ENCODE assay signal across 8 cellular contexts in the genomic region with DNA sequence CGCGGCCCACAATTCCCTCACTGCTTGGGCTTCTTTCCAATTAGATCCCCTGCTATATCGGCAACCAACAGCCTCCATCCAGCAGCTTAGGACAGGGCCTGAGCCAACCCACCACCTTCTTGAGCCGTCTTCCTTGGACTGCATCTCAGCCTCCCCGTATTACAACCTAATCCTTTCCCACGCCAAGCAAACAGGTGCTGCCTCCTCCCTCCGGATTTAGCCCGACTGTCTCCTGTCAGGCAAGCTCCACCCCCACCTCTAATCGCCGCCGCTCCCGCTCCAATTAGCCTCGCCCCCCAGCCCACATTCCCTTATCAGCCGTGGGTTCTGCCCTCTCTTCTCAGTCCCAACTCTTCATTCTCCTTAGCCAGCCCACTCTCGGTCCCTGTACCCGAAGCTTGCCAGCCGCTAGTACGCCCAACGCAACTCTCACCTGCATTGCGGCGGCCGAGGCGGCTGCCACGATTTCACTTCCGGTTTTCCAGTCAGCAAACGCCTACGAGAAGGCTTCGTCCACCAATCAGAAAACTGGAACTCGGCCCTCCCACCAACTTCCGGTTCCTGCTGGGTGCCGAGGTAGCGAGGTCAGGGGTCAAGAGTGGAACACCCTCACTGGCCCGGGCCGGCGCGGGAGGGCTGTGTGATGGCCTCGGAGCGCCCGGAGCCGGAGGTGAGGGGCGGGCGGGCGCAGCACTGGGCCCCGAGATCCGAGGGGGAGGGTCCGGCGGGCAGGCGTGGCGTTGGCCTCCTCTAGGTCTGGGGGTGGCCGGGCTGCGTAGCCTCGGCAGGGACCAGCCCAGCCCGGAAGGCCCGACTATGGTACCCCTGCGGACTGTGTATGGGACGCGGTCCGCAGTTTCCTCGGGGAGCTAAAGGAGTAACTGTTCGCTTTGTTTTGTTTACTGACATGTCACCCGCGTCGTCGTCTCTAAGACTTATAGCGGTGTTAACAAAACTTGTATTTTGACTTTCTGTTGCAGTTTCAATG. TPM values are rescaled to one million over a fixed set of nuclear protein-coding genes. Genes with fewer than 3 reads are reported as not detected.
DNase-seq lines count a peak whose midpoint lies in the region; TF ChIP-seq lines count a peak whose summit lies in the region.

A gene with protein sequence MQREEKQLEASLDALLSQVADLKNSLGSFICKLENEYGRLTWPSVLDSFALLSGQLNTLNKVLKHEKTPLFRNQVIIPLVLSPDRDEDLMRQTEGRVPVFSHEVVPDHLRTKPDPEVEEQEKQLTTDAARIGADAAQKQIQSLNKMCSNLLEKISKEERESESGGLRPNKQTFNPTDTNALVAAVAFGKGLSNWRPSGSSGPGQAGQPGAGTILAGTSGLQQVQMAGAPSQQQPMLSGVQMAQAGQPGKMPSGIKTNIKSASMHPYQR (minus strand): TSS at position 475 of the 988 bp plus-strand sequence. CDS start 36 bp downstream, at position 439.
A gene (plus strand): TSS at position 574 of the 988 bp plus-strand sequence. CDS start 70 bp downstream, at position 644.

- H3K27ac ChIP-seq in CD8-positive, alpha-beta memory T cell (ENCODE audit: low read depth, low read length), result peak within 1 kb of the TSS; percentile 87
- peak within 1 kb of the TSS; percentile 77 for H3K27ac ChIP-seq in effector memory CD4-positive, alpha-beta T cell (ENCODE audit: insufficient read depth, low read length, poor library complexity, severe bottlenecking)

- peak within 1 kb of the TSS; percentile 94 to 100 (median 98) for H3K4me3 Mint-ChIP-seq in CD8-positive, alpha-beta memory T cell

- H3K27me3 Mint-ChIP-seq in CD8-positive, alpha-beta memory T cell, result no peaks in the 10 kb centered on the region

- peaks cover 28% of the 10 kb centered on the region for H3K4me1 ChIP-seq in CD8-positive, alpha-beta memory T cell (ENCODE audit: insufficient read depth, low read length)
- H3K4me1 ChIP-seq in effector memory CD4-positive, alpha-beta T cell (ENCODE audit: control insufficient read depth, insufficient read depth, low read length, poor library complexity, severe bottlenecking), result peaks cover 16% of the 10 kb centered on the region

- CTCF ChIA-PET in CD8-positive, alpha-beta memory T cell (lab: Charles Lee), result interaction anchor here (1.0 to 2.0 kb wide), 4 partner anchors 21 to 163 kb away, joined by 3 to 7 read pairs (median 3); a partner anchor contains a TSS
- CTCF ChIA-PET in activated CD8-positive, alpha-beta memory T cell treated with anti-CD3 and anti-CD28 coated beads for 36 hours (lab: Charles Lee), result interaction anchor here (1.0 to 2.6 kb wide), 4 partner anchors 13 to 163 kb away, joined by 3 to 11 read pairs (median 4); a partner anchor contains a TSS

- H3K4me3 ChIP-seq in CD8-positive, alpha-beta memory T cell (ENCODE audit: low read length), result peak within 1 kb of the TSS; percentile 90
- H3K4me3 ChIP-seq in effector memory CD4-positive, alpha-beta T cell (ENCODE audit: insufficient read depth, low read depth, low read length, poor library complexity, severe bottlenecking), result peak within 1 kb of the TSS; percentile 93

- peaks cover 0 to 50% (median 15%) of the 10 kb centered on the region in 3 donors for H3K36me3 Mint-ChIP-seq in CD8-positive, alpha-beta memory T cell

- no peaks in the 10 kb centered on the region for H3K9me3 ChIP-seq in CD8-positive, alpha-beta memory T cell (ENCODE audit: low read length)
- H3K9me3 ChIP-seq in effector memory CD4-positive, alpha-beta T cell (ENCODE audit: control insufficient read depth, low read length), result no peaks in the 10 kb centered on the region

- TF ChIP-seq CTCF in GM20000 (IDR thresholded peaks at IDR 0.05; ENCODE audit: extremely low read depth, missing control alignments), result no peak

- peak within 1 kb of the TSS; percentile 87 to 100 (median 99) for H3K27ac Mint-ChIP-seq in CD8-positive, alpha-beta memory T cell

- DNase-seq in CD8-positive, alpha-beta memory T cell, result peak; percentile 88 to 93 (median 91)
- DNase-seq in GM20000 (ENCODE audit: low spot score) (peak; percentile 96), HT1080 (ENCODE audit: low read depth) (peak; percentile 92), NOMO-1 (lab: John Stamatoyannopoulos, UW; ENCODE audit: unreplicated experiment in 2 of 2) (peak; percentile 91 to 93), lung microvascular endothelial cell (ENCODE audit: low read depth in 2 of 2) (peak; percentile 95 to 96)
- DNase-seq in effector memory CD4-positive, alpha-beta T cell, result peak; percentile 84 to 90 (median 90)
- DNase-seq in stimulated activated CD4-positive, alpha-beta T cell treated with anti-CD3 and anti-CD28 coated beads, TNF-alpha, amount 100 ng/mL, for 4 hours (ENCODE audit: low read depth in 3 of 3), result peak; percentile 84 to 85 (median 84)

- peaks cover 41 to 68% (median 59%) of the 10 kb centered on the region in 3 donors for H3K4me1 Mint-ChIP-seq in CD8-positive, alpha-beta memory T cell

- H3K36me3 ChIP-seq in CD8-positive, alpha-beta memory T cell (ENCODE audit: insufficient read depth, low read length), result peaks cover 30% of the 10 kb centered on the region
- peaks cover 29% of the 10 kb centered on the region for H3K36me3 ChIP-seq in effector memory CD4-positive, alpha-beta T cell (ENCODE audit: control insufficient read depth, insufficient read depth, low read length)

- no peaks in the 10 kb centered on the region for H3K27me3 ChIP-seq in CD8-positive, alpha-beta memory T cell (ENCODE audit: insufficient read depth, low read length, poor library complexity, severe bottlenecking)
- no peaks in the 10 kb centered on the region for H3K27me3 ChIP-seq in effector memory CD4-positive, alpha-beta T cell (replicated peaks; ENCODE audit: control insufficient read depth, insufficient read depth, low read length, poor library complexity, severe bottlenecking)

- POLR2A ChIA-PET in CD8-positive, alpha-beta memory T cell (lab: Charles Lee), result interaction anchor here (0.7 to 1.4 kb wide), 4 partner anchors 22 to 217 kb away, joined by 3 to 8 read pairs (median 3); a partner anchor contains a TSS
- POLR2A ChIA-PET in activated CD8-positive, alpha-beta memory T cell treated with anti-CD3 and anti-CD28 coated beads for 36 hours (lab: Charles Lee), result interaction anchor here (0.9 to 1.7 kb wide), 3 partner anchors 22 to 260 kb away, joined by 3 to 8 read pairs (median 3); a partner anchor contains a TSS

- H3K9me3 Mint-ChIP-seq in CD8-positive, alpha-beta memory T cell, result no peaks in the 10 kb centered on the region

RNA-seq across cellular contexts. Expression of the first gene that starts in this region (rescaled TPM):
- total RNA-seq in CD8-positive, alpha-beta memory T cell, result 10 to 100 TPM; 40.5 to 41.3 TPM
- 36.7 TPM for polyA plus RNA-seq in CD8-positive, alpha-beta memory T cell
- total RNA-seq in HT1080 (2014; rRNA removed; shearing (Covaris generic)), result 61.9 and 73.9 TPM in 2 replicates
- 54.9 and 58.7 TPM in 2 replicates for polyA plus RNA-seq in HT1080 (2015; cell fraction: cytosol; rRNA removed)
- polyA plus RNA-seq in HT1080 (2015; cell fraction: nucleus; rRNA removed), result 58.1 and 60.2 TPM in 2 replicates
- 10 to 100 TPM; 39.6 to 39.7 TPM for total RNA-seq in activated CD8-positive, alpha-beta memory T cell treated with anti-CD3 and anti-CD28 coated beads for 36 hours
- 29.4 and 34.9 TPM in 2 replicates for total RNA-seq in lung microvascular endothelial cell

RNA-seq across cellular contexts. Expression of the second gene that starts in this region (rescaled TPM):
- 10 to 100 TPM; 34.4 to 35.1 TPM for total RNA-seq in CD8-positive, alpha-beta memory T cell
- 7.2 TPM for polyA plus RNA-seq in CD8-positive, alpha-beta memory T cell
- total RNA-seq in HT1080 (2014; rRNA removed; shearing (Covaris generic)), result 11.7 and 14.7 TPM in 2 replicates
- polyA plus RNA-seq in HT1080 (2015; cell fraction: cytosol; rRNA removed), result 7.7 and 8.6 TPM in 2 replicates
- 38.6 and 40.5 TPM in 2 replicates for polyA plus RNA-seq in HT1080 (2015; cell fraction: nucleus; rRNA removed)
- total RNA-seq in activated CD8-positive, alpha-beta memory T cell treated with anti-CD3 and anti-CD28 coated beads for 36 hours, result 10 to 100 TPM; 34.4 to 36.7 TPM
- total RNA-seq in lung microvascular endothelial cell, result 7.6 and 13.7 TPM in 2 replicates

Comparison
In these comparisons a context has a peak if more than half of its experiments do, and no peak if none do; other contexts are left out.
1. Peak in every context shown above with its lines: DNase-seq, H3K4me3 ChIP-seq and H3K27ac ChIP-seq.